ENCODE assay signal across 11 cellular contexts in genomic region chr9:33988219-33988890, GRCh38.
DNase-seq lines count a peak whose midpoint lies in the region; ATAC-seq, FAIRE-seq and TF ChIP-seq lines count a peak whose summit lies in the region.
"Had no signal": no experiment of that assay in that cellular context is flagged by ENCODE, and none has a peak within 500 bp of the region (broad histone marks: within the 10 kb centered on the region; RNA-seq: fewer than 3 reads in every experiment).

No MANE protein-coding gene starts in this region.

- RAD21 ChIA-PET in GM12878 (lab: Charles Lee; ENCODE audit: unreplicated experiment): interaction anchor here (1.4 kb wide), 1 partner anchor 391 kb away, joined by 3 read pairs; no protein-coding TSS in a partner anchor

- H2AFZ ChIP-seq in GM12878 (ENCODE audit: control insufficient read depth, low read depth, low read length): no peak overlapping the region; the same call in 1 of the 2 replicates

- peaks cover 14 to 40% (median 17%) of the 10 kb centered on the region in 5 donors for H3K36me3 Mint-ChIP-seq in naive thymus-derived CD4-positive, alpha-beta T cell

- H3K9me3 ChIP-seq in GM12878 (replicated peaks; ENCODE audit: control insufficient read depth, insufficient read depth, low read length) (no peaks in the 10 kb centered on the region), vagina (no peaks in the 10 kb centered on the region)
- H3K9me3 ChIP-seq in naive thymus-derived CD4-positive, alpha-beta T cell (ENCODE audit: control insufficient read depth in 2 of 3, low read length in 3 of 3): no peaks in the 10 kb centered on the region

- POLR2A ChIA-PET in GM12878 (lab: Charles Lee): interaction anchor here (0.6 kb wide), 1 partner anchor 86 kb away, joined by 4 read pairs; no protein-coding TSS in a partner anchor
- POLR2A ChIA-PET in naive thymus-derived CD4-positive, alpha-beta T cell (lab: Charles Lee): no interaction called here

- no peak overlapping the region for H3K9ac ChIP-seq in GM12878 (ENCODE audit: control insufficient read depth, insufficient read depth, low read length)

- no peaks in the 10 kb centered on the region for H4K20me1 ChIP-seq in GM12878 (ENCODE audit: control insufficient read depth, insufficient read depth)

- 0% methylated on average over 5 of the region's 5 CpGs for WGBS in GM12878 (ENCODE audit: insufficient coverage, insufficient replicate concordance, low lambda C conversion rate, missing lambda C conversion rate)

- H3K4me3 ChIP-seq in GM12878 (no peak overlapping the region), vagina (no peak overlapping the region)
- no peak overlapping the region for H3K4me3 ChIP-seq in naive thymus-derived CD4-positive, alpha-beta T cell (ENCODE audit: low read length)

- peak; percentile 93 for FAIRE-seq in GM12878 (lab: Jason Lieb, UNC)
- FAIRE-seq: keratinocyte had no signal

- peak overlapping the region; percentile 74 for H3K27ac ChIP-seq in GM12878 (ENCODE audit: control insufficient read depth, insufficient read depth)
- H3K27ac ChIP-seq in naive thymus-derived CD4-positive, alpha-beta T cell (ENCODE audit: low read depth, low read length): no peak overlapping the region
- H3K27ac ChIP-seq in vagina: no peak overlapping the region

- TF ChIP-seq POLR2A in GM12878 (IDR thresholded peaks at IDR 0.05; ENCODE audit: low read depth, low read length): no peak
- no peak for TF ChIP-seq POLR2A in vagina (IDR thresholded peaks at IDR 0.05)

- peak; percentile 14 to 69; a peak in 1 of 4 replicates for TF ChIP-seq EP300 in GM12878 (IDR thresholded peaks at IDR 0.05; ENCODE audit: borderline replicate concordance in 1 of 2, control insufficient read depth in 1 of 2, low read depth in 2 of 2, low read length in 2 of 2)

- peaks cover 14% of the 10 kb centered on the region for H3K4me1 ChIP-seq in GM12878 (ENCODE audit: control insufficient read depth, insufficient read depth, low read length)
- no peaks in the 10 kb centered on the region for H3K4me1 ChIP-seq in naive thymus-derived CD4-positive, alpha-beta T cell (ENCODE audit: control insufficient read depth in 2 of 2, insufficient read depth in 2 of 2, low read length in 2 of 2)
- no peaks in the 10 kb centered on the region for H3K4me1 ChIP-seq in vagina

- peaks cover 0 to 5% (median 0%) of the 10 kb centered on the region in 7 donors for H3K4me1 Mint-ChIP-seq in naive thymus-derived CD4-positive, alpha-beta T cell

- H3K79me2 ChIP-seq in GM12878 (ENCODE audit: control insufficient read depth, insufficient read depth, low read length): no peaks in the 10 kb centered on the region; the same call in 1 of the 2 replicates

- ATAC-seq in GM19452 (IDR thresholded peaks at IDR 0.05; ENCODE audit: unreplicated experiment): peak; percentile 98
- peak; percentile 96 for ATAC-seq in HG03159 (IDR thresholded peaks at IDR 0.05; ENCODE audit: unreplicated experiment)
- peak; percentile 100 for ATAC-seq in GM12878
- ATAC-seq in naive thymus-derived CD4-positive, alpha-beta T cell: no peak

- CTCF ChIA-PET in GM12878 (lab: Yijun Ruan, JAX): interaction anchor here (2.5 kb wide), 1 partner anchor 85 kb away, joined by 9 read pairs; no protein-coding TSS in a partner anchor
- CTCF ChIA-PET in naive thymus-derived CD4-positive, alpha-beta T cell (lab: Charles Lee): no interaction called here

- no peaks in the 10 kb centered on the region for H3K27me3 ChIP-seq in GM12878 (replicated peaks in 1 of 2; ENCODE audit: control insufficient read depth in 2 of 2, insufficient read depth in 2 of 2, low read length in 1 of 2)
- no peaks in the 10 kb centered on the region for H3K27me3 ChIP-seq in naive thymus-derived CD4-positive, alpha-beta T cell (ENCODE audit: control insufficient read depth in 2 of 2, insufficient read depth in 2 of 2, low read length in 2 of 2)
- no peaks in the 10 kb centered on the region for H3K27me3 ChIP-seq in vagina

- H3K4me3 Mint-ChIP-seq in naive thymus-derived CD4-positive, alpha-beta T cell: no peak overlapping the region

- DNase-seq in EH (ENCODE audit: low read depth) (peak; percentile 1), GM12878 (ENCODE audit: low read depth, low spot score) (peak; percentile 62), vagina (ENCODE audit: extremely low spot score in 2 of 2) (no peak), NCI-H2171 (lab: John Stamatoyannopoulos, UW) (no peak), glomerular visceral epithelial cell (ENCODE audit: extremely low spot score) (no peak)
- DNase-seq in naive thymus-derived CD4-positive, alpha-beta T cell: no peak
- DNase-seq: DND-41, NCI-H2107 had no signal

- TF ChIP-seq CTCF in GM12878 (IDR thresholded peaks at IDR 0.05 in 2 of 3, conservative IDR thresholded peaks at IDR 0.05 in 1 of 3; ENCODE audit: control insufficient read depth in 2 of 3, extremely low read depth in 1 of 3, insufficient read depth in 1 of 3, low read depth in 3 of 3, low read length in 3 of 3): no peak
- no peak for TF ChIP-seq CTCF in vagina (IDR thresholded peaks at IDR 0.05)

- no peaks in the 10 kb centered on the region for H3K27me3 Mint-ChIP-seq in naive thymus-derived CD4-positive, alpha-beta T cell

- H3K9me3 Mint-ChIP-seq in naive thymus-derived CD4-positive, alpha-beta T cell: no peaks in the 10 kb centered on the region

- H3K36me3 ChIP-seq in GM12878 (ENCODE audit: control insufficient read depth in 2 of 2, insufficient read depth in 2 of 2, low read length in 1 of 2): peaks cover 2 to 23% of the 10 kb centered on the region in 2 experiments; a peak in 3 of 4 replicates
- peaks cover 0 to 45% (median 9%) of the 10 kb centered on the region in 3 experiments for H3K36me3 ChIP-seq in naive thymus-derived CD4-positive, alpha-beta T cell (ENCODE audit: control insufficient read depth in 2 of 3, insufficient read depth in 3 of 3, low read length in 3 of 3)
- peaks cover 0 to 20% of the 10 kb centered on the region in 2 donors for H3K36me3 ChIP-seq in vagina

- intact Hi-C loops in GM12878 (cut with micrococcal nuclease; ENCODE audit: unreplicated experiment) (no loop called here), vagina (cut with DNase I) (no loop called here)
- intact Hi-C loops in naive thymus-derived CD4-positive, alpha-beta T cell (cut with micrococcal nuclease): no loop called here

- H3K27ac Mint-ChIP-seq in naive thymus-derived CD4-positive, alpha-beta T cell: peak overlapping the region in 1 of 9 donors; percentile 42

- H3K4me2 ChIP-seq in GM12878 (ENCODE audit: control insufficient read depth, insufficient read depth): peak overlapping the region; percentile 88

- SMC1A ChIA-PET in GM12878 (lab: Charles Lee; ENCODE audit: uncharacterized antibody, unreplicated experiment): interaction anchor here (0.6 to 1.2 kb wide), 4 partner anchors 9 to 85 kb away, joined by 3 to 4 read pairs (median 3); no protein-coding TSS in a partner anchor

- no peak for TF ChIP-seq RAD21 in GM12878 (IDR thresholded peaks at IDR 0.05; ENCODE audit: insufficient read depth, low read depth, low read length)

- in situ Hi-C loops in GM12878 (cut with MboI): no loop called here

- BruUV-seq in GM12878 (replicated peaks; lab: Mats Ljungman, UMichigan): no TSS peak

TF ChIP-seq in GM12878, 131 proteins besides CTCF, POLR2A, EP300 and RAD21 (continues in another document):
- peak; percentile 74 for TF ChIP-seq BCL11A (IDR thresholded peaks at IDR 0.05; ENCODE audit: low read depth, low read length)
- peak; percentile 57; the same call in 1 of the 2 replicates for TF ChIP-seq NR2F1 (conservative IDR thresholded peaks at IDR 0.05)
- TF ChIP-seq SUPT20H (IDR thresholded peaks at IDR 0.05; ENCODE audit: borderline replicate concordance, control insufficient read depth, low read depth, low read length): no peak
- TF ChIP-seq RUNX3 (IDR thresholded peaks at IDR 0.05; ENCODE audit: low read length): peak; percentile 95
- no peak for TF ChIP-seq STAT3 (IDR thresholded peaks at IDR 0.05; ENCODE audit: low read depth, low read length)
- TF ChIP-seq PML (IDR thresholded peaks at IDR 0.05; ENCODE audit: low read length): peak; percentile 50; the same call in 1 of the 2 replicates
- TF ChIP-seq MTA2 (IDR thresholded peaks at IDR 0.05; ENCODE audit: low read depth): peak; percentile 64
- no peak for TF ChIP-seq NR2C2 (IDR thresholded peaks at IDR 0.05; ENCODE audit: borderline replicate concordance, control insufficient read depth, insufficient read length, low read depth)
- TF ChIP-seq ZBED1 (IDR thresholded peaks at IDR 0.05; ENCODE audit: borderline replicate concordance): peak; percentile 65; the same call in 1 of the 2 replicates
- TF ChIP-seq FOXM1 (IDR thresholded peaks at IDR 0.05; ENCODE audit: low read depth, low read length): peak; percentile 84
- TF ChIP-seq PAX5 (IDR thresholded peaks at IDR 0.05; ENCODE audit: borderline replicate concordance, low read depth, low read length): 0 out of 2 replicates have a peak, but pooled peaks have one; percentile 46
- no peak for TF ChIP-seq EGR1 (IDR thresholded peaks at IDR 0.05; ENCODE audit: borderline replicate concordance in 1 of 2, low read depth in 2 of 2, low read length in 2 of 2)
- TF ChIP-seq MEF2B (IDR thresholded peaks at IDR 0.05; ENCODE audit: partially characterized antibody, poor library complexity, severe bottlenecking): peak; percentile 67
- TF ChIP-seq HCFC1 (IDR thresholded peaks at IDR 0.05; ENCODE audit: low read length): no peak
- peak; percentile 90 for TF ChIP-seq MEF2A (IDR thresholded peaks at IDR 0.05; ENCODE audit: insufficient read depth, low read depth, low read length)
- TF ChIP-seq ZNF622 (IDR thresholded peaks at IDR 0.05): no peak
- no peak for TF ChIP-seq ZZZ3 (IDR thresholded peaks at IDR 0.05; ENCODE audit: control insufficient read depth, insufficient read length, low read depth)
- TF ChIP-seq POU2F2 (IDR thresholded peaks at IDR 0.05; ENCODE audit: borderline replicate concordance, low read depth, low read length): peak; percentile 56; the same call in 1 of the 3 replicates
- TF ChIP-seq ATF2 (IDR thresholded peaks at IDR 0.05; ENCODE audit: low read length): peak; percentile 68; the same call in 1 of the 2 replicates
- TF ChIP-seq KAT2A (conservative IDR thresholded peaks at IDR 0.05; ENCODE audit: control insufficient read depth, low read depth, low read length): no peak
- 0 out of 2 replicates have a peak, but pooled peaks have one; percentile 37 for TF ChIP-seq GABPA (IDR thresholded peaks at IDR 0.05; ENCODE audit: low read depth)

Comparison
In these comparisons a context has a peak if more than half of its experiments do, and no peak if none do; other contexts are left out.
1. DNase-seq: peak in EH (single experiment) and GM12878 (single experiment); none in naive thymus-derived CD4-positive, alpha-beta T cell (0 of 9), vagina (0 of 2), NCI-H2171 (single experiment) and glomerular visceral epithelial cell (single experiment).